In the genomic region with DNA sequence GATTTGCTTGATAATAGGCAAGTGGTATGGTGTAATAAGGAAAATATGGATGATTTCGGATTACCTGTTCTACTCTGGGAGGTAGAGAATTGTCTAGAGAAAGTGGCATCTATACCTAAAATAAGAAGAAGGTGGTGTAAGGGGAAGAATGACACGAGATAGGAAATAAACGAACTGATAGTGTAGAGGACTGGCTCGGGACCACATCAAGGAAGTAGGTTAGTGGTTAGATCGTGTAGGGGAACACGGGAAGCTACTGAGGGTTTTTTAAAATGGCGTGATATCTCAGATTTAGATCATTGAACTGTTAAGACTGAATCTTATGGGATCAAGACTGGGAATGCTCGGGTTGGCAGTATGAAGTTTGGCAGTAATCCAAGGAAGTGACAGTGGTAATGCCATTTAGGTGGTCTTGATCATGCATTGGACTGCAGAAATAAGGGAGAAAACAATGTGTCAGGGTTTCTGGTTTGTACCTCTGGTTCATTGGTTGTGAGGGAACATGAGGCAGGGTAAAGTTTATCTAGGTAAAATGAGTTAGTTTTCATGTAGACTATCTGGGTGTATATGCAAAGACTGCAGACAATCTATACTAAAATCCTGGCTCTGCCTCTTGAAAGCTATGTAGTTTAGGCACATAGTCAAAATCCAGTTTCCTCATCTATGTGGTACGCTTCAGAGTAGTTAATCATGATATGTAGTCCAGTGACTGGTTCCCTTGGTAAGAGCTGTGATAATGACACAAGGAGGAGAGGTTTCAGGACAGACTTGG, we compare ENCODE assay signal across 16 cellular contexts. TPM values are rescaled to one million over a fixed set of nuclear protein-coding genes. Genes with fewer than 3 reads are reported as not detected.
DNase-seq lines count a peak whose midpoint lies in the region; ATAC-seq and TF ChIP-seq lines count a peak whose summit lies in the region.
"Had no signal": no experiment of that assay in that cellular context is flagged by ENCODE, and none has a peak within 500 bp of the region (broad histone marks: within the 10 kb centered on the region; RNA-seq: fewer than 3 reads in every experiment).

No MANE protein-coding gene starts in this region.

- peaks cover 56% of the 10 kb centered on the region for H3K36me3 Mint-ChIP-seq in activated CD4-positive, alpha-beta T cell treated with anti-CD3 and anti-CD28 coated beads for 36 hours (ENCODE audit: low read depth)
- peaks cover 0 to 40% of the 10 kb centered on the region in 2 donors for H3K36me3 Mint-ChIP-seq in activated naive CD4-positive, alpha-beta T cell treated with anti-CD3 and anti-CD28 coated beads, Interleukin-2, amount 50 U/mL, for 72 hours
- H3K36me3 Mint-ChIP-seq in nephron progenitor cell (ENCODE audit: low read depth), result peaks cover 66% of the 10 kb centered on the region

- ATAC-seq in activated CD4-positive, alpha-beta T cell treated with anti-CD3 and anti-CD28 coated beads for 36 hours, result peak; percentile 40
- peak; percentile 51 to 76 for ATAC-seq in activated naive CD4-positive, alpha-beta T cell treated with anti-CD3 and anti-CD28 coated beads, Interleukin-2, amount 50 U/mL, for 72 hours
- ATAC-seq in GM19397 (IDR thresholded peaks at IDR 0.05; ENCODE audit: unreplicated experiment), result no peak

- no peaks in the 10 kb centered on the region for H3K27me3 Mint-ChIP-seq in activated CD4-positive, alpha-beta T cell treated with anti-CD3 and anti-CD28 coated beads for 36 hours
- H3K27me3 Mint-ChIP-seq in nephron progenitor cell (ENCODE audit: low read depth, poor library complexity), result no peaks in the 10 kb centered on the region
- H3K27me3 Mint-ChIP-seq: dendritic cell treated with granulocyte-macrophage colony-stimulating factor and Interleukin-4, amounts not matched to agents 40 ng/mL and 50 ng/mL, for 4 days had no signal

- DNase-seq in activated CD4-positive, alpha-beta T cell treated with anti-CD3 and anti-CD28 coated beads for 36 hours, result no peak
- no peak for DNase-seq in activated CD4-positive, alpha-beta T cell treated with anti-CD3 and anti-CD28 coated beads, Interleukin-2, amount 50 U/mL, for 1 hour
- peak; percentile 29 for DNase-seq in OCI-M1 (lab: John Stamatoyannopoulos, UW)
- DNase-seq in activated naive CD4-positive, alpha-beta T cell treated with anti-CD3 and anti-CD28 coated beads, Interleukin-2, amount 50 U/mL, for 72 hours (ENCODE audit: low spot score in 2 of 2), result no peak
- no peak for DNase-seq in nephron progenitor cell
- no peak for DNase-seq in D341Med (ENCODE audit: low spot score)
- no peak for DNase-seq in putamen (ENCODE audit: low spot score)
- DNase-seq: ACHN; activated CD4-positive, CD25-positive, alpha-beta regulatory T cell; foreskin melanocyte; NCI-H2227 treated with DMSO at 0.1 percent for 48 hours; RPMI8226; upper lobe of left lung had no signal

- peaks cover 32% of the 10 kb centered on the region for H3K4me1 Mint-ChIP-seq in activated CD4-positive, alpha-beta T cell treated with anti-CD3 and anti-CD28 coated beads for 36 hours
- H3K4me1 Mint-ChIP-seq in nephron progenitor cell, result no peaks in the 10 kb centered on the region
- H3K4me1 Mint-ChIP-seq: nephron had no signal

- no peak for TF ChIP-seq CTCF in nephron progenitor cell (IDR thresholded peaks at IDR 0.05)

- no peak overlapping the region for H3K4me3 Mint-ChIP-seq in activated CD4-positive, alpha-beta T cell treated with anti-CD3 and anti-CD28 coated beads for 36 hours
- H3K4me3 Mint-ChIP-seq in nephron progenitor cell, result no peak overlapping the region
- H3K4me3 Mint-ChIP-seq: dendritic cell treated with granulocyte-macrophage colony-stimulating factor and Interleukin-4, amounts not matched to agents 40 ng/mL and 50 ng/mL, for 4 days; nephron had no signal

- no peaks in the 10 kb centered on the region for H3K9me3 Mint-ChIP-seq in activated CD4-positive, alpha-beta T cell treated with anti-CD3 and anti-CD28 coated beads for 36 hours (ENCODE audit: low read depth)
- no peaks in the 10 kb centered on the region for H3K9me3 Mint-ChIP-seq in activated naive CD4-positive, alpha-beta T cell treated with anti-CD3 and anti-CD28 coated beads, Interleukin-2, amount 50 U/mL, for 72 hours
- H3K9me3 Mint-ChIP-seq in nephron progenitor cell, result no peaks in the 10 kb centered on the region
- H3K9me3 Mint-ChIP-seq: dendritic cell treated with granulocyte-macrophage colony-stimulating factor and Interleukin-4, amounts not matched to agents 40 ng/mL and 50 ng/mL, for 4 days; nephron had no signal

- peak overlapping the region; percentile 48 for H3K27ac Mint-ChIP-seq in activated CD4-positive, alpha-beta T cell treated with anti-CD3 and anti-CD28 coated beads for 36 hours
- peak overlapping the region; percentile 34 to 73 for H3K27ac Mint-ChIP-seq in activated naive CD4-positive, alpha-beta T cell treated with anti-CD3 and anti-CD28 coated beads, Interleukin-2, amount 50 U/mL, for 72 hours
- peak overlapping the region; percentile 67 for H3K27ac Mint-ChIP-seq in nephron progenitor cell
- H3K27ac Mint-ChIP-seq: dendritic cell treated with granulocyte-macrophage colony-stimulating factor and Interleukin-4, amounts not matched to agents 40 ng/mL and 50 ng/mL, for 4 days; nephron had no signal

- CTCF ChIA-PET in activated CD4-positive, alpha-beta T cell treated with anti-CD3 and anti-CD28 coated beads for 36 hours (lab: Charles Lee), result interaction anchor here (0.9 kb wide), 1 partner anchor 9 kb away, joined by 3 read pairs; no protein-coding TSS in a partner anchor

- intact Hi-C loops in activated CD4-positive, alpha-beta T cell treated with anti-CD3 and anti-CD28 coated beads for 36 hours (cut with DNase I, micrococcal nuclease), result no loop called here

- POLR2A ChIA-PET in activated CD4-positive, alpha-beta T cell treated with anti-CD3 and anti-CD28 coated beads for 36 hours (lab: Charles Lee), result interaction anchor here (1.0 kb wide), 1 partner anchor 13 kb away, joined by 3 read pairs; a partner anchor contains a TSS

RNA-seq across cellular contexts. Expression of a gene that starts 7.4 kb away (rescaled TPM):
- 1,000 to 10,000 TPM; 3,053 to 3,976 TPM for total RNA-seq in activated CD4-positive, alpha-beta T cell treated with anti-CD3 and anti-CD28 coated beads for 36 hours
- 1,000 to 10,000 TPM; 2,715 to 3,354 TPM for total RNA-seq in activated naive CD4-positive, alpha-beta T cell treated with anti-CD3 and anti-CD28 coated beads, Interleukin-2, amount 50 U/mL, for 72 hours

RNA-seq across cellular contexts. Expression of a gene that starts 12.4 kb away (rescaled TPM):
- 1 to 10 TPM; 5.6 to 7.0 TPM for total RNA-seq in activated CD4-positive, alpha-beta T cell treated with anti-CD3 and anti-CD28 coated beads for 36 hours
- total RNA-seq in activated naive CD4-positive, alpha-beta T cell treated with anti-CD3 and anti-CD28 coated beads, Interleukin-2, amount 50 U/mL, for 72 hours, result 1 to 10 TPM in 1 of 2 donors, under 1 TPM in 1; 0.91 to 5.7 TPM

RNA-seq across cellular contexts. Expression of a gene that starts 41.3 kb away (rescaled TPM):
- total RNA-seq in activated CD4-positive, alpha-beta T cell treated with anti-CD3 and anti-CD28 coated beads for 36 hours, result 1 to 10 TPM; 3.8 to 3.9 TPM
- 1 to 10 TPM; 4.3 to 4.9 TPM for total RNA-seq in activated naive CD4-positive, alpha-beta T cell treated with anti-CD3 and anti-CD28 coated beads, Interleukin-2, amount 50 U/mL, for 72 hours
